Comparison of ENCODE assay signal across 24 cellular contexts in the genomic region with DNA sequence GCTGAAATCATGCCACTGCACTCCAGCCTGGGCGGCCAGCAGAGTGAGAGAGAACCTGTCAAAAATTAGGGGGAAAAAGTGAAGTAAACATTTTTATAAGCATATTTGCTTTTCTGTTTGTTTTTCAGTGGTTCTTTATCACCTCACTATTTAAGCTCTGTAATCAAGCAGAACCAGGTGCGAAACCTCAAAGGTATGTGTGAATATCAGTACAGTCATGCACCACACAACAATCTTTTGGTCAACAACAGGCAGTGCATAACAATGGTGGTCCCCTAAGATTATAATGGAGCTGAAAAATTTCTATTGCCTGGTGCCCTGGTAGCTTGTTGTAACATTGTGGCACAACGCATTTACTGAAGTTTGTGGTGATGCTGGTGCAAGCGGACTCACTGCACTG. TPM values are rescaled to one million over a fixed set of nuclear protein-coding genes. Genes with fewer than 3 reads are reported as not detected.
DNase-seq lines count a peak whose midpoint lies in the region; ATAC-seq and TF ChIP-seq lines count a peak whose summit lies in the region.
"Had no signal": no experiment of that assay in that cellular context is flagged by ENCODE, and none has a peak within 500 bp of the region (broad histone marks: within the 10 kb centered on the region; RNA-seq: fewer than 3 reads in every experiment).

No MANE protein-coding gene starts in this region.

- no peak overlapping the region for H4K8ac ChIP-seq in H9 (replicated peaks; ENCODE audit: insufficient read length, low read depth, low read length)

- no peak overlapping the region for H3K4ac ChIP-seq in H9 (ENCODE audit: low read depth, low read length)

- H3K27me3 ChIP-seq in H9 (ENCODE audit: insufficient read depth, low read length) = no peaks in the 10 kb centered on the region

- no peaks in the 10 kb centered on the region for H4K20me1 ChIP-seq in H9 (ENCODE audit: control insufficient read depth, insufficient read depth, insufficient read length)

- H3K9me3 Mint-ChIP-seq in H9 (no peaks in the 10 kb centered on the region), progenitor cell of endocrine pancreas (ENCODE audit: low read depth) (no peaks in the 10 kb centered on the region)
- no peaks in the 10 kb centered on the region for H3K9me3 Mint-ChIP-seq in central memory CD8-positive, alpha-beta T cell

- no peaks in the 10 kb centered on the region for H3K23me2 ChIP-seq in H9 (ENCODE audit: insufficient read length, low read depth, low read length, poor library complexity, severe bottlenecking)

- no peak overlapping the region for H4K91ac ChIP-seq in H9 (ENCODE audit: insufficient read length, low read depth, low read length)

- no peak overlapping the region for H2BK15ac ChIP-seq in H9 (ENCODE audit: low read depth, low read length)

- H3T11ph ChIP-seq in H9 (ENCODE audit: low read length) = no peak overlapping the region

- H3K23ac ChIP-seq in H9 (ENCODE audit: insufficient read length, low read depth, low read length) = no peak overlapping the region

- H3K27ac Mint-ChIP-seq in H9 (peak overlapping the region in 2 of 3 experiments; percentile 79 to 90; a peak in 3 of 7 replicates), progenitor cell of endocrine pancreas (peak overlapping the region; percentile 71)
- H3K27ac Mint-ChIP-seq in central memory CD8-positive, alpha-beta T cell (ENCODE audit: low read depth) = peak overlapping the region; percentile 78

- no peaks in the 10 kb centered on the region; the same call in 1 of the 2 replicates for H3K4me1 ChIP-seq in H9 (ENCODE audit: insufficient read depth, low read length)

- H3K9me3 ChIP-seq in H9 (ENCODE audit: control insufficient read depth, low read depth, low read length) = no peaks in the 10 kb centered on the region

- H3K79me1 ChIP-seq in H9 (ENCODE audit: insufficient read depth, low read depth, low read length, poor library complexity, severe bottlenecking) = no peaks in the 10 kb centered on the region

- ATAC-seq in central memory CD8-positive, alpha-beta T cell (replicated peaks; ENCODE audit: extremely low read depth, poor library complexity, severe bottlenecking) = peak; percentile 94
- ATAC-seq in GM21367 (IDR thresholded peaks at IDR 0.05; ENCODE audit: unreplicated experiment) = no peak
- ATAC-seq: HCT116, K562 had no signal

- H3K14ac ChIP-seq in H9 (ENCODE audit: insufficient read depth, low read length) = no peak overlapping the region

- DNase-seq in activated gamma-delta T cell treated with Interleukin-2 at 50 U/mL for 16 hours (peak; percentile 29), activated gamma-delta T cell (lab: John Stamatoyannopoulos, UW) (no peak), H9 (no peak), progenitor cell of endocrine pancreas (ENCODE audit: low spot score, unreplicated experiment) (no peak), posterior cingulate gyrus (no peak), NOMO-1 treated with dmso at 0.1 percent for 144 hours (lab: John Stamatoyannopoulos, UW; ENCODE audit: unreplicated experiment) (no peak)
- peak in 1 of 2 donors; percentile 17 for DNase-seq in central memory CD8-positive, alpha-beta T cell (ENCODE audit: low spot score in 2 of 2)
- DNase-seq: DMS53, GDM1, GM23248, MM.1S, NCI-H1048, NCI-H1417 treated with DMSO at 0.1 percent for 48 hours, NCI-H187 treated with DMSO at 0.1 percent for 48 hours, NCI-H2107, NCI-H446 treated with DMSO at 0.1 percent for 48 hours, NCI-H526 treated with DMSO at 0.1 percent for 48 hours, SHP77 treated with DMSO at 0.1 percent for 48 hours had no signal

- TF ChIP-seq CTCF in H9 (conservative IDR thresholded peaks at IDR 0.05) (no peak), progenitor cell of endocrine pancreas (IDR thresholded peaks at IDR 0.05; ENCODE audit: unreplicated experiment) (no peak)

- no peak overlapping the region for H2BK120ac ChIP-seq in H9 (ENCODE audit: low read depth, low read length, poor library complexity, severe bottlenecking)

- no peak overlapping the region for H3K27ac ChIP-seq in H9 (ENCODE audit: insufficient read length, low read depth, low read length)
- H3K27ac ChIP-seq: C4-2B, GM23248, RWPE1, SK-N-MC had no signal

- H3K27me3 Mint-ChIP-seq in H9 (ENCODE audit: low read depth) (no peaks in the 10 kb centered on the region), progenitor cell of endocrine pancreas (no peaks in the 10 kb centered on the region)
- no peaks in the 10 kb centered on the region for H3K27me3 Mint-ChIP-seq in central memory CD8-positive, alpha-beta T cell

- H3K9ac ChIP-seq in H9 (ENCODE audit: extremely low read depth, insufficient read length, low read length) = no peak overlapping the region
- H3K9ac ChIP-seq: GM23248 had no signal

- H2AFZ ChIP-seq in H9 (ENCODE audit: low read length) = no peak overlapping the region
- H2AFZ ChIP-seq: GM23248 had no signal

- H3K4me2 ChIP-seq in H9 (ENCODE audit: insufficient read depth, insufficient read length, low read length) = no peak overlapping the region

- H2BK12ac ChIP-seq in H9 (ENCODE audit: insufficient read length, low read depth, low read length) = no peak overlapping the region

- no peak overlapping the region for H3K4me3 Mint-ChIP-seq in H9
- no peak overlapping the region for H3K4me3 Mint-ChIP-seq in central memory CD8-positive, alpha-beta T cell
- no peak overlapping the region for H3K4me3 Mint-ChIP-seq in progenitor cell of endocrine pancreas (ENCODE audit: low read depth)

- intact Hi-C loops in posterior cingulate gyrus (cut with DNase I) = no loop called here

- H2BK20ac ChIP-seq in H9 (ENCODE audit: low read depth, low read length, poor library complexity, severe bottlenecking) = no peak overlapping the region

- H2AK5ac ChIP-seq in H9 (ENCODE audit: insufficient read length, low read length) = no peak overlapping the region

- WGBS in H9 (ENCODE audit: extremely low coverage, insufficient read length, low lambda C conversion rate) = no CpG with 5 or more reads among the region's 4 CpGs

- no peak overlapping the region for H4K5ac ChIP-seq in H9 (ENCODE audit: insufficient read length, low read depth, low read length)

- H3K79me2 ChIP-seq in H9 (ENCODE audit: insufficient read depth, low read length) = no peaks in the 10 kb centered on the region; the same call in 1 of the 2 replicates

- no peak overlapping the region for H3K56ac ChIP-seq in H9 (ENCODE audit: insufficient read length, low read depth, low read length)

- H2BK5ac ChIP-seq in H9 (ENCODE audit: insufficient read length, low read length) = no peak overlapping the region

- no peak overlapping the region for H3K18ac ChIP-seq in H9 (ENCODE audit: insufficient read length, low read depth, low read length)

- H3K4me1 Mint-ChIP-seq in H9 (peaks cover 15 to 22% of the 10 kb centered on the region in 2 experiments), progenitor cell of endocrine pancreas (ENCODE audit: low read depth) (peaks cover 10% of the 10 kb centered on the region)
- H3K4me1 Mint-ChIP-seq in central memory CD8-positive, alpha-beta T cell = peaks cover 32% of the 10 kb centered on the region

- H3K36me3 Mint-ChIP-seq in H9 (ENCODE audit: insufficient read depth in 1 of 3, low read depth in 3 of 3) (peaks cover 4 to 14% (median 14%) of the 10 kb centered on the region in 3 experiments; a peak in 6 of 7 replicates), progenitor cell of endocrine pancreas (ENCODE audit: insufficient read depth) (peaks cover 6% of the 10 kb centered on the region)
- H3K36me3 Mint-ChIP-seq in central memory CD8-positive, alpha-beta T cell (ENCODE audit: insufficient read depth) = peaks cover 32% of the 10 kb centered on the region

RNA-seq across cellular contexts. Expression of gene FOXN2, which starts 48.0 kb away (rescaled TPM):
- 21.2 and 22.1 TPM in 2 replicates for total RNA-seq in H9 (2021)
- 14.6 and 15.4 TPM in 2 replicates for total RNA-seq in progenitor cell of endocrine pancreas
